Comparison of ENCODE assay signal across 8 cellular contexts in the genomic region with DNA sequence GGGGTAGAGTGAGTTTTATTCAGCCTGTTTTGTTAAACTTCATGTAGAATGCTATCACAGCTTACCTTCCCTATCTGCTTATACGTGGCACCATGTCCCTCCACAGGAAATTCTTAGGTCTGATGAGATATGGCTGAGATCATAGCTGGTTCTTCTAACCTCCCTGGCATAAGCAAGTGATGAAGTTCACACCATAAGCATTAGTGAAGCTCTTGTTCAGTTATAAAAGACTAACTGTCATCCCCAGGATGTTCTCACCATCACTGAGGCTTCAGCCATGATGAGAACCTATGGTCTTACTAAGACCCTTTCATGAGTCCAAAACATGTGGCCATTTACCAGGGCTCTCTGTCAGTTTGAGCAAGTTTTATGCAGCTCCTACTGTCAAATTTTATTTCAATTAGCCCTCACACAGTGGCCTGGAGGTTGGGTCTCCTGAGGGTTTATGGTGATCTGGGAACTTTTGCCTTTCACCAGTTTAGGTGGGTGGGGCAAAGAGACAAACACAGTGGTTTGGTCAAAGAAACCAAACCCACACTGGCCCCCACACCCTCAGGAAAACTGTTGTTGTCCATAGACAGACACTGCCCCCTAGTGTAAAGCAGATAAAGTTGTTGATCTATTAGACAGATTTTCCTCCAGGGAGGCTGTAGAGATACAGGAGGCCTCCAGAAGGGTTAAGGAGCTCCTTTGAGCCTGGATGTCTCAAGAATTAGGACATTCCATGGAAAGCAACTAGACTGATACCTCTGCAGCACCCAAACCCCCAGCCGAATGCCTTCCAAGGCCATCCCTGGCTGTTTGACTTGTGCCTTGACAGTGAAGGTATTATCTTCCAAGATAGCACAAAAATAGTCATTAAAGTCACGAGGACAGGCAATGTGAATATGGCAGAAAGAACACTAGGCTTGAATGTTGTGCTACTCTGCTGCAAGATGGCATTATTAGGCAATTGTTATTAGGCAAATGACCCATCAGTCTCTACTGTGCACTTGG. TPM values are rescaled to one million over a fixed set of nuclear protein-coding genes. Genes with fewer than 3 reads are reported as not detected.
A peak's percentile ranks its signal among the peaks of the same experiment; 100 is the strongest.
DNase-seq lines count a peak whose midpoint lies in the region; ATAC-seq and TF ChIP-seq lines count a peak whose summit lies in the region.

No MANE protein-coding gene starts in this region.

- H4K8ac ChIP-seq in IMR-90 (ENCODE audit: low read depth in 2 of 2, low read length in 2 of 2), result no peak overlapping the region

- no peak overlapping the region for H3K18ac ChIP-seq in IMR-90 (ENCODE audit: low read depth, low read length)

- H2BK5ac ChIP-seq in IMR-90 (ENCODE audit: low read depth, low read length, poor library complexity, severe bottlenecking), result no peak overlapping the region

- intact Hi-C loops in cardiac septum (cut with DNase I) (no loop called here), IMR-90 (cut with micrococcal nuclease) (loop anchor here (1.0 to 10.0 kb wide), 2 partner anchors 174 to 376 kb away; no protein-coding TSS in a partner anchor)

- no peaks in the 10 kb centered on the region for H3K79me1 ChIP-seq in IMR-90 (ENCODE audit: low read depth in 1 of 2, low read length in 2 of 2)

- H2AFZ ChIP-seq in IMR-90 (replicated peaks; ENCODE audit: low read length, poor library complexity), result no peak overlapping the region

- no peak overlapping the region for H4K91ac ChIP-seq in IMR-90 (ENCODE audit: insufficient read depth, low read depth, low read length)

- dilution Hi-C loops in IMR-90 (cut with HindIII; ENCODE audit: low sequenced_read_pairs, unreplicated experiment), result no loop called here

- H3K9me1 ChIP-seq in IMR-90 (ENCODE audit: insufficient read depth, low read length), result no peaks in the 10 kb centered on the region

- peak; percentile 62 for TF ChIP-seq RAD21 in IMR-90 (IDR thresholded peaks at IDR 0.05; ENCODE audit: low read length)

- no peak overlapping the region for H2AK5ac ChIP-seq in IMR-90 (ENCODE audit: low read depth, low read length)

- in situ Hi-C loops in IMR-90 (cut with MboI; ENCODE audit: low sequenced_read_pairs), result loop anchor here (10.0 kb wide), 1 partner anchor 176 kb away; no protein-coding TSS in a partner anchor

- peak; percentile 49; the same call in 1 of the 2 replicates for ATAC-seq in IMR-90 (ENCODE audit: low read depth)

- no peak for TF ChIP-seq POLR2A in IMR-90 (IDR thresholded peaks at IDR 0.05; ENCODE audit: low read depth, low read length)

- no peaks in the 10 kb centered on the region for H3K4me1 ChIP-seq in cardiac muscle cell (ENCODE audit: low read depth)
- no peaks in the 10 kb centered on the region for H3K4me1 ChIP-seq in IMR-90 (ENCODE audit: control insufficient read depth, insufficient read depth, low read length)
- H3K4me1 ChIP-seq in SJCRH30, result no peaks in the 10 kb centered on the region

- H3K23ac ChIP-seq in IMR-90 (ENCODE audit: low read depth, low read length), result no peak overlapping the region

- H2BK120ac ChIP-seq in IMR-90 (ENCODE audit: low read depth, low read length), result no peak overlapping the region

- H3K36me3 ChIP-seq in cardiac muscle cell (no peaks in the 10 kb centered on the region), IMR-90 (ENCODE audit: control insufficient read depth, insufficient read depth, low read length) (no peaks in the 10 kb centered on the region), SJCRH30 (no peaks in the 10 kb centered on the region)

- WGBS in IMR-90 (ENCODE audit: extremely low coverage in 2 of 2, insufficient read length in 1 of 2), 2 experiments, result 67% methylated on average over 1 of the region's 3 CpGs; no CpG with 5 or more reads in 1 of the 2 experiments

- H3K9ac ChIP-seq in IMR-90 (ENCODE audit: low read depth, low read length), result no peak overlapping the region

- H2BK20ac ChIP-seq in IMR-90 (ENCODE audit: low read depth, low read length), result no peak overlapping the region

- no peak overlapping the region for H3K4me2 ChIP-seq in IMR-90 (ENCODE audit: low read depth, low read length)

- H3K4me3 ChIP-seq in cardiac muscle cell (no peak overlapping the region), IMR-90 (ENCODE audit: insufficient read depth, low read depth, low read length) (no peak overlapping the region), SJCRH30 (no peak overlapping the region), epithelial cell of esophagus (ENCODE audit: low read length) (no peak overlapping the region)

- H3K27me3 ChIP-seq in cardiac muscle cell, result no peaks in the 10 kb centered on the region
- H3K27me3 ChIP-seq in IMR-90 (ENCODE audit: control insufficient read depth, insufficient read depth, low read length), result peaks cover 15% of the 10 kb centered on the region
- H3K27me3 ChIP-seq in SJCRH30, result no peaks in the 10 kb centered on the region

- H3K56ac ChIP-seq in IMR-90 (ENCODE audit: extremely low read depth, insufficient read depth, low read length), result no peak overlapping the region

- H3K4ac ChIP-seq in IMR-90 (ENCODE audit: low read depth, low read length), result no peak overlapping the region

- H4K20me1 ChIP-seq in IMR-90 (ENCODE audit: insufficient read depth, low read length), result no peaks in the 10 kb centered on the region

- POLR2A ChIA-PET in IMR-90 (lab: Charles Lee; ENCODE audit: unreplicated experiment), result no interaction called here

- H3K9me3 ChIP-seq in cardiac muscle cell (ENCODE audit: low read depth), result no peaks in the 10 kb centered on the region
- peaks cover 3% of the 10 kb centered on the region; the same call in 1 of the 2 replicates for H3K9me3 ChIP-seq in IMR-90 (ENCODE audit: control insufficient read depth, insufficient read depth, low read length)
- H3K9me3 ChIP-seq in SJCRH30 (replicated peaks), result no peaks in the 10 kb centered on the region

- BruUV-seq in IMR-90 (replicated peaks; lab: Mats Ljungman, UMichigan), result no TSS peak

- no peak overlapping the region for H2BK15ac ChIP-seq in IMR-90 (ENCODE audit: low read depth, low read length)

- DNase-seq in cardiac muscle cell (ENCODE audit: low read depth in 1 of 2, low spot score in 1 of 2) (peak; percentile 62 to 69), cardiac septum (ENCODE audit: low spot score) (no peak), IMR-90 (peak; percentile 16), SJCRH30 (peak; percentile 24 to 49), epithelial cell of esophagus (ENCODE audit: low read depth) (peak; percentile 62), myocyte (ENCODE audit: low read depth) (peak; percentile 71), ureter (ENCODE audit: low spot score) (no peak), NCI-H2107 (lab: John Stamatoyannopoulos, UW) (no peak)

- CTCF ChIA-PET in IMR-90 (lab: Yijun Ruan, JAX), result interaction anchor here (0.7 to 1.3 kb wide), 5 partner anchors 33 to 373 kb away, joined by 3 to 6 read pairs (median 3); no protein-coding TSS in a partner anchor

- H3K14ac ChIP-seq in IMR-90 (replicated peaks; ENCODE audit: low read depth, low read length), result no peak overlapping the region

- H2AK9ac ChIP-seq in IMR-90 (replicated peaks; ENCODE audit: low read depth, low read length, poor library complexity), result no peak overlapping the region

- H3K27ac ChIP-seq in cardiac muscle cell, result no peak overlapping the region
- no peak overlapping the region for H3K27ac ChIP-seq in IMR-90 (ENCODE audit: insufficient read depth, low read length)
- no peak overlapping the region for H3K27ac ChIP-seq in SJCRH30

- no peak overlapping the region for H4K5ac ChIP-seq in IMR-90 (ENCODE audit: low read depth, low read length)

- TF ChIP-seq CTCF in cardiac muscle cell (IDR thresholded peaks at IDR 0.05; ENCODE audit: low read depth, low read length) (peak; percentile 77), IMR-90 (conservative IDR thresholded peaks at IDR 0.05; ENCODE audit: low read depth, low read length) (peak; percentile 55), epithelial cell of esophagus (IDR thresholded peaks at IDR 0.05; ENCODE audit: insufficient read depth, low read depth, low read length, missing control alignments) (peak; percentile 75)

TF ChIP-seq in IMR-90, 13 proteins besides CTCF, POLR2A, EP300 and RAD21:
- TF ChIP-seq SMC3 (IDR thresholded peaks at IDR 0.05; ENCODE audit: low read depth, low read length), result peak; percentile 27
- TF ChIP-seq FOS (IDR thresholded peaks at IDR 0.05; ENCODE audit: low read depth, low read length), result no peak
TF ChIP-seq in IMR-90: peak in this region for 1.

RNA-seq across cellular contexts. Expression of gene SLC22A15, which starts 5.0 kb away (rescaled TPM):
- 2.3 and 2.7 TPM in 2 replicates for total RNA-seq in cardiac muscle cell
- polyA plus RNA-seq in cardiac muscle cell, result 2.3 and 2.4 TPM in 2 replicates
- 9.8 TPM for total RNA-seq in cardiac septum
- under 0.01 TPM in 2 replicates for total RNA-seq in IMR-90 (2012; rRNA removed)
- 0.02 TPM in 1 of 2 replicates, not detected in the other for polyA plus RNA-seq in IMR-90 (2012; rRNA removed)
- polyA plus RNA-seq in IMR-90 (2012; cell fraction: cytosol; rRNA removed), result not detected in 2 replicates
- polyA plus RNA-seq in IMR-90 (2012; cell fraction: nucleus; rRNA removed; ENCODE audit: low replicate concordance), result 0.02 and 0.37 TPM in 2 replicates
- not detected in 2 replicates for total RNA-seq in SJCRH30 (2014; rRNA removed; shearing (Covaris generic))
- 13.8 and 18.4 TPM in 2 replicates for total RNA-seq in myocyte
- 9.8 TPM for polyA plus RNA-seq in myocyte (2012)
- 10.3 TPM for total RNA-seq in ureter

Comparison
In these comparisons a context has a peak if more than half of its experiments do, and no peak if none do; other contexts are left out.
1. DNase-seq: peak in cardiac muscle cell (2 of 2), IMR-90 (single experiment), SJCRH30 (2 of 2), epithelial cell of esophagus (single experiment) and myocyte (single experiment); none in cardiac septum (single experiment), ureter (single experiment) and NCI-H2107 (single experiment).
2. Peak in every context shown above with its lines, with median percentiles within 50 percentile points of each other: CTCF ChIP-seq.